Comparison of ENCODE assay signal across 9 cellular contexts in the genomic region with DNA sequence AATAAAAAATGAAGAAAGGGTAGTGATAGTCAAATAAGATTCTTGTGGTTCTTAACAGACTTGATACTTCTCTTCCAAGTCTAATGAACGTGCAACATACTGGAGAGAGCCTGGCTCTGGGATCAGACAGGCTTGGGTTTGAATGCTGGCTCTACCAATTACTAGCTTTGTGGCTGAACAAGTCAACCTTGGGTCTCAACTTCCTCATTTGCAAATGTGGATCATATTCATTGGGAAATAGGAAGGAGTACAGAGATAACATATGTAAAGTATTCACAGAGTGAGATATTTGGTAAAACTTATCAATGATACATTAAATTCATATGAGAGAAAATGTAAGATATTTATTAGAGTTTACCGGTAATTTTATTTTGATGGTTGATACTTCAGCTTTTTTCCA. TPM values are rescaled to one million over a fixed set of nuclear protein-coding genes. Genes with fewer than 3 reads are reported as not detected.
A peak's percentile ranks its signal among the peaks of the same experiment; 100 is the strongest.
DNase-seq lines count a peak whose midpoint lies in the region; ATAC-seq, FAIRE-seq and TF ChIP-seq lines count a peak whose summit lies in the region.
"Had no signal": no experiment of that assay in that cellular context is flagged by ENCODE, and none has a peak within 500 bp of the region (broad histone marks: within the 10 kb centered on the region; RNA-seq: fewer than 3 reads in every experiment).

No MANE protein-coding gene starts in this region.

- H3K9me2 ChIP-seq in SK-N-SH = no peaks in the 10 kb centered on the region

- CTCF ChIA-PET in SK-N-SH (lab: Yijun Ruan, JAX) = interaction anchor here (1.0 to 1.6 kb wide), 2 partner anchors 59 to 418 kb away, joined by 3 to 5 read pairs; no protein-coding TSS in a partner anchor

- no peak for TF ChIP-seq EP300 in SK-N-SH (IDR thresholded peaks at IDR 0.05; ENCODE audit: borderline replicate concordance in 1 of 2, low read depth in 1 of 2, low read length in 1 of 2)

- peak overlapping the region; percentile 91 to 98; a peak in 2 of 4 replicates for H3K4me3 ChIP-seq in SK-N-SH (ENCODE audit: low read depth in 2 of 2, low read length in 1 of 2)
- peak overlapping the region in 3 of 4 donors; percentile 85 to 96 (median 96) for H3K4me3 ChIP-seq in pancreas

- peaks cover 6% of the 10 kb centered on the region for H3K27me3 Mint-ChIP-seq in activated naive CD8-positive, alpha-beta T cell treated with anti-CD3 and anti-CD28 coated beads for 36 hours
- peaks cover 10% of the 10 kb centered on the region for H3K27me3 Mint-ChIP-seq in osteocyte (ENCODE audit: unreplicated experiment)

- H3K36me3 ChIP-seq in SK-N-SH (replicated peaks in 1 of 2; ENCODE audit: control insufficient read depth in 1 of 2, insufficient read depth in 2 of 2, low read length in 1 of 2) = peaks cover 5% of the 10 kb centered on the region in 2 experiments
- no peaks in the 10 kb centered on the region for H3K36me3 ChIP-seq in pancreas

- no peaks in the 10 kb centered on the region for H3K9me3 Mint-ChIP-seq in activated naive CD8-positive, alpha-beta T cell treated with anti-CD3 and anti-CD28 coated beads for 36 hours
- no peaks in the 10 kb centered on the region for H3K9me3 Mint-ChIP-seq in osteocyte (ENCODE audit: unreplicated experiment)

- DNase-seq in SK-N-SH (no peak), NOMO-1 (lab: John Stamatoyannopoulos, UW; ENCODE audit: unreplicated experiment in 2 of 2) (peak; percentile 44 to 77), pancreas (no peak), osteocyte (ENCODE audit: extremely low spot score, unreplicated experiment) (no peak)
- no peak for DNase-seq in activated naive CD8-positive, alpha-beta T cell treated with anti-CD3 and anti-CD28 coated beads for 36 hours
- DNase-seq: NCI-H2107 had no signal

- H3K27me3 ChIP-seq in SK-N-SH (ENCODE audit: insufficient read depth) = no peaks in the 10 kb centered on the region
- no peaks in the 10 kb centered on the region for H3K27me3 ChIP-seq in pancreas

- H3K27ac ChIP-seq in SK-N-SH (ENCODE audit: low read depth in 2 of 2, low read length in 1 of 2) (no peak overlapping the region), pancreas (peak overlapping the region in 1 of 4 donors; percentile 93)

- no peak overlapping the region for H3K27ac Mint-ChIP-seq in activated naive CD8-positive, alpha-beta T cell treated with anti-CD3 and anti-CD28 coated beads for 36 hours
- no peak overlapping the region for H3K27ac Mint-ChIP-seq in osteocyte (ENCODE audit: unreplicated experiment)

- WGBS in SK-N-SH (ENCODE audit: low lambda C conversion rate) = 96% methylated on average over 2 of the region's 2 CpGs
- 42 to 57% methylated on average over 2 of the region's 2 CpGs for WGBS in pancreas, 2 donors

- intact Hi-C loops in pancreas (cut with DNase I) = no loop called here

- 0 out of 2 replicates have a peak, but pooled peaks cover 5% of the 10 kb centered on the region for H4K20me1 ChIP-seq in SK-N-SH (ENCODE audit: insufficient read depth)

- POLR2A ChIA-PET in SK-N-SH (lab: Yijun Ruan, JAX) = no interaction called here

- FAIRE-seq in pancreas (lab: Jason Lieb, UNC) = no peak

- H3K9ac ChIP-seq in SK-N-SH = no peak overlapping the region

- no peak overlapping the region for H2AFZ ChIP-seq in SK-N-SH (ENCODE audit: low read depth)

- peaks cover 17% of the 10 kb centered on the region for H3K36me3 Mint-ChIP-seq in activated naive CD8-positive, alpha-beta T cell treated with anti-CD3 and anti-CD28 coated beads for 36 hours
- H3K36me3 Mint-ChIP-seq in osteocyte (ENCODE audit: unreplicated experiment) = no peaks in the 10 kb centered on the region

- H3K4me1 ChIP-seq in SK-N-SH (ENCODE audit: control insufficient read depth in 1 of 2, insufficient read depth in 2 of 2, low read depth in 1 of 2, low read length in 1 of 2) = peaks cover 5 to 24% of the 10 kb centered on the region in 2 experiments; a peak in 3 of 4 replicates
- peaks cover 12 to 41% (median 21%) of the 10 kb centered on the region in 3 donors for H3K4me1 ChIP-seq in pancreas

- no peak for TF ChIP-seq CTCF in SK-N-SH (IDR thresholded peaks at IDR 0.05)
- TF ChIP-seq CTCF in pancreas (IDR thresholded peaks at IDR 0.05) = no peak
- TF ChIP-seq CTCF in osteocyte (IDR thresholded peaks at IDR 0.05) = no peak

- peaks cover 4% of the 10 kb centered on the region for H3F3A ChIP-seq in SK-N-SH (replicated peaks; ENCODE audit: insufficient read depth)

- ATAC-seq in SK-N-SH treated with all-trans-retinoic acid at 6 μM for 48 hours = no peak
- no peak for ATAC-seq in pancreas
- ATAC-seq in GM19455 (IDR thresholded peaks at IDR 0.05; ENCODE audit: unreplicated experiment) = no peak
- no peak for ATAC-seq in HG02610 (IDR thresholded peaks at IDR 0.05; ENCODE audit: unreplicated experiment)

- H3K4me1 Mint-ChIP-seq in activated naive CD8-positive, alpha-beta T cell treated with anti-CD3 and anti-CD28 coated beads for 36 hours = peaks cover 40% of the 10 kb centered on the region
- peaks cover 25% of the 10 kb centered on the region for H3K4me1 Mint-ChIP-seq in osteocyte (ENCODE audit: unreplicated experiment)

- peaks cover 52% of the 10 kb centered on the region for H3K79me2 ChIP-seq in SK-N-SH (ENCODE audit: insufficient read depth)

- peak overlapping the region; percentile 86 for H3K4me2 ChIP-seq in SK-N-SH

- H3K9me3 ChIP-seq in SK-N-SH (no peaks in the 10 kb centered on the region), pancreas (no peaks in the 10 kb centered on the region)

- H3K4me3 Mint-ChIP-seq in activated naive CD8-positive, alpha-beta T cell treated with anti-CD3 and anti-CD28 coated beads for 36 hours = peak overlapping the region; percentile 93
- H3K4me3 Mint-ChIP-seq in osteocyte (ENCODE audit: unreplicated experiment) = no peak overlapping the region

- no peak for TF ChIP-seq RAD21 in SK-N-SH (IDR thresholded peaks at IDR 0.05; ENCODE audit: low read length)

TF ChIP-seq in SK-N-SH, 30 proteins besides CTCF, POLR2A, EP300 and RAD21:
- TF ChIP-seq TEAD4 (IDR thresholded peaks at IDR 0.05; ENCODE audit: borderline replicate concordance, insufficient read depth) = no peak
- no peak for TF ChIP-seq RCOR1 (IDR thresholded peaks at IDR 0.05; ENCODE audit: low read length)
- TF ChIP-seq, protein P1, sequence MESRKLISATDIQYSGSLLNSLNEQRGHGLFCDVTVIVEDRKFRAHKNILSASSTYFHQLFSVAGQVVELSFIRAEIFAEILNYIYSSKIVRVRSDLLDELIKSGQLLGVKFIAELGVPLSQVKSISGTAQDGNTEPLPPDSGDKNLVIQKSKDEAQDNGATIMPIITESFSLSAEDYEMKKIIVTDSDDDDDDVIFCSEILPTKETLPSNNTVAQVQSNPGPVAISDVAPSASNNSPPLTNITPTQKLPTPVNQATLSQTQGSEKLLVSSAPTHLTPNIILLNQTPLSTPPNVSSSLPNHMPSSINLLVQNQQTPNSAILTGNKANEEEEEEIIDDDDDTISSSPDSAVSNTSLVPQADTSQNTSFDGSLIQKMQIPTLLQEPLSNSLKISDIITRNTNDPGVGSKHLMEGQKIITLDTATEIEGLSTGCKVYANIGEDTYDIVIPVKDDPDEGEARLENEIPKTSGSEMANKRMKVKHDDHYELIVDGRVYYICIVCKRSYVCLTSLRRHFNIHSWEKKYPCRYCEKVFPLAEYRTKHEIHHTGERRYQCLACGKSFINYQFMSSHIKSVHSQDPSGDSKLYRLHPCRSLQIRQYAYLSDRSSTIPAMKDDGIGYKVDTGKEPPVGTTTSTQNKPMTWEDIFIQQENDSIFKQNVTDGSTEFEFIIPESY (IDR thresholded peaks at IDR 0.05; ENCODE audit: borderline replicate concordance, low read depth) = no peak
- no peak for TF ChIP-seq NFIC (IDR thresholded peaks at IDR 0.05; ENCODE audit: borderline replicate concordance)

TF ChIP-seq in SK-N-SH treated with all-trans-retinoic acid at 6 μM for 48 hours, 23 proteins besides CTCF, POLR2A, EP300 and RAD21 (continues in another document):
- TF ChIP-seq OSR1 (CRISPR knock-in tag; IDR thresholded peaks at IDR 0.05) (no peak), GLIS3 (CRISPR knock-in tag; IDR thresholded peaks at IDR 0.05) (no peak), CSDC2 (CRISPR knock-in tag; IDR thresholded peaks at IDR 0.05) (no peak), ZNF70 (CRISPR knock-in tag; IDR thresholded peaks at IDR 0.05) (no peak), ZNF565 (CRISPR knock-in tag; conservative IDR thresholded peaks at IDR 0.05; ENCODE audit: low read depth) (no peak)
- TF ChIP-seq, protein P2, sequence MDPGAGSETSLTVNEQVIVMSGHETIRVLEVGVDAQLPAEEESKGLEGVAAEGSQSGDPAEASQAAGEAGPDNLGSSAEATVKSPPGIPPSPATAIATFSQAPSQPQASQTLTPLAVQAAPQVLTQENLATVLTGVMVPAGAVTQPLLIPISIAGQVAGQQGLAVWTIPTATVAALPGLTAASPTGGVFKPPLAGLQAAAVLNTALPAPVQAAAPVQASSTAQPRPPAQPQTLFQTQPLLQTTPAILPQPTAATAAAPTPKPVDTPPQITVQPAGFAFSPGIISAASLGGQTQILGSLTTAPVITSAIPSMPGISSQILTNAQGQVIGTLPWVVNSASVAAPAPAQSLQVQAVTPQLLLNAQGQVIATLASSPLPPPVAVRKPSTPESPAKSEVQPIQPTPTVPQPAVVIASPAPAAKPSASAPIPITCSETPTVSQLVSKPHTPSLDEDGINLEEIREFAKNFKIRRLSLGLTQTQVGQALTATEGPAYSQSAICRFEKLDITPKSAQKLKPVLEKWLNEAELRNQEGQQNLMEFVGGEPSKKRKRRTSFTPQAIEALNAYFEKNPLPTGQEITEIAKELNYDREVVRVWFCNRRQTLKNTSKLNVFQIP (CRISPR knock-in tag; IDR thresholded peaks at IDR 0.05; ENCODE audit: borderline replicate concordance, low read depth) = no peak

RNA-seq across cellular contexts. Expression of gene EDEM3, which starts 2.0 kb away (rescaled TPM):
- polyA plus RNA-seq in SK-N-SH (2012; rRNA removed) (28.6 and 37.2 TPM in 2 replicates), pancreas (10 to 100 TPM; 12.1 to 15.5 TPM)
- 34.7 and 42.6 TPM in 2 replicates for polyA plus RNA-seq in SK-N-SH (2012; cell fraction: cytosol; rRNA removed)
- polyA plus RNA-seq in SK-N-SH (2012; cell fraction: nucleus; rRNA removed) = 16.2 and 48.0 TPM in 2 replicates
- 10 to 100 TPM; 11.5 to 12.4 TPM for total RNA-seq in activated naive CD8-positive, alpha-beta T cell treated with anti-CD3 and anti-CD28 coated beads for 36 hours
- total RNA-seq in pancreas (10 to 100 TPM; 29.8 to 46.7 (median 38.0) TPM), osteocyte (34.7 and 36.8 TPM in 2 replicates)

Comparison
In these comparisons a context has a peak if more than half of its experiments do, and no peak if none do; other contexts are left out.
1. DNase-seq: peak in NOMO-1 (2 of 2); none in SK-N-SH (single experiment), activated naive CD8-positive, alpha-beta T cell treated with anti-CD3 and anti-CD28 coated beads for 36 hours (single experiment), pancreas (0 of 6) and osteocyte (single experiment).